Comparison of ENCODE assay signal across 19 cellular contexts in genomic region chr3:13550791-13551360, GRCh38. TPM values are rescaled to one million over a fixed set of nuclear protein-coding genes. Genes with fewer than 3 reads are reported as not detected.
A peak's percentile ranks its signal among the peaks of the same experiment; 100 is the strongest.
DNase-seq lines count a peak whose midpoint lies in the region; ATAC-seq and TF ChIP-seq lines count a peak whose summit lies in the region.
"Had no signal": no experiment of that assay in that cellular context is flagged by ENCODE, and none has a peak within 500 bp of the region (broad histone marks: within the 10 kb centered on the region; RNA-seq: fewer than 3 reads in every experiment).

No MANE protein-coding gene starts in this region.

- H3K36me3 ChIP-seq in BJ (ENCODE audit: control insufficient read depth, insufficient read depth, low read length) (peaks cover 2% of the 10 kb centered on the region), psoas muscle (ENCODE audit: insufficient read depth in 1 of 2, low read depth in 1 of 2) (no peaks in the 10 kb centered on the region)
- H3K36me3 ChIP-seq: right lobe of liver had no signal

- H2AK5ac ChIP-seq in H9 (ENCODE audit: insufficient read length, low read length): no peak overlapping the region

- WGBS in psoas muscle, 3 donors: 72 to 81% (median 78%) methylated on average over 13 of the region's 13 CpGs
- WGBS in H9 (ENCODE audit: extremely low coverage, insufficient read length, low lambda C conversion rate): no CpG with 5 or more reads among the region's 13 CpGs

- ATAC-seq in psoas muscle: no peak
- ATAC-seq: activated T-helper 17 cell treated with anti-CD3 and anti-CD28 coated beads, Interleukin-2, amount 50 U/mL, for 72 hours; right lobe of liver had no signal

- no peak overlapping the region for H3K23ac ChIP-seq in H9 (ENCODE audit: insufficient read length, low read depth, low read length)

- no peaks in the 10 kb centered on the region for H3K79me2 ChIP-seq in H9 (ENCODE audit: insufficient read depth, low read length)

- CTCF ChIA-PET in BJ (lab: Yijun Ruan, JAX) (interaction anchor here (0.8 to 3.0 kb wide), 6 partner anchors 10 to 100 kb away, joined by 3 to 14 read pairs (median 8); no protein-coding TSS in a partner anchor), RWPE1 (lab: Yijun Ruan, JAX) (no interaction called here)

- H3K4me1 Mint-ChIP-seq in H9: peaks cover 23 to 45% of the 10 kb centered on the region in 2 experiments

- no peak for DNase-seq in BJ (ENCODE audit: low read depth)
- DNase-seq in RWPE1 (ENCODE audit: low spot score): no peak
- DNase-seq in foreskin fibroblast: peak in 1 of 2 donors; percentile 47
- DNase-seq in psoas muscle: peak in 1 of 2 donors; percentile 39
- DNase-seq in H9: no peak
- DNase-seq in Ammon's horn (ENCODE audit: low spot score): no peak
- DNase-seq in hippocampal formation (lab: John Stamatoyannopoulos, UW): no peak
- no peak for DNase-seq in activated T-cell treated with anti-CD3 and anti-CD28 coated beads for 4 hours
- DNase-seq: GDM1; immature natural killer cell; midbrain; NCI-H1930; NCI-H446 treated with DMSO at 0.1 percent for 48 hours; occipital lobe; right lobe of liver; SIG-M5; stimulated activated CD4-positive, alpha-beta T cell treated with anti-CD3 and anti-CD28 coated beads, Interleukin-2, amount 100 ng/mL, for 24 hours had no signal

- no peak overlapping the region for H3K4me3 Mint-ChIP-seq in H9

- H3K4me3 ChIP-seq in BJ (ENCODE audit: low read depth, low read length): peak overlapping the region; percentile 61; the same call in 1 of the 2 replicates
- peak overlapping the region; percentile 50 to 66 for H3K4me3 ChIP-seq in foreskin fibroblast (ENCODE audit: low read depth in 1 of 2, low read length in 2 of 2)
- H3K4me3 ChIP-seq in psoas muscle: peak overlapping the region; percentile 55
- H3K4me3 ChIP-seq: right lobe of liver had no signal

- H3K27ac ChIP-seq in RWPE1 (peak overlapping the region; percentile 79), psoas muscle (no peak overlapping the region), H9 (ENCODE audit: insufficient read length, low read depth, low read length) (no peak overlapping the region)
- H3K27ac ChIP-seq: right lobe of liver had no signal

- H3K4me2 ChIP-seq in H9 (ENCODE audit: insufficient read depth, insufficient read length, low read length): no peak overlapping the region

- H3T11ph ChIP-seq in H9 (ENCODE audit: low read length): no peak overlapping the region

- no peak overlapping the region for H4K5ac ChIP-seq in H9 (ENCODE audit: insufficient read length, low read depth, low read length)

- H3K56ac ChIP-seq in H9 (ENCODE audit: insufficient read length, low read depth, low read length): no peak overlapping the region

- H2BK5ac ChIP-seq in H9 (ENCODE audit: insufficient read length, low read length): no peak overlapping the region

- peaks cover 34% of the 10 kb centered on the region for H3K27me3 Mint-ChIP-seq in H9 (ENCODE audit: low read depth)

- intact Hi-C loops in psoas muscle (cut with DNase I): no loop called here

- no peak overlapping the region for H2BK20ac ChIP-seq in H9 (ENCODE audit: low read depth, low read length, poor library complexity, severe bottlenecking)

- H2BK120ac ChIP-seq in H9 (ENCODE audit: low read depth, low read length, poor library complexity, severe bottlenecking): no peak overlapping the region

- no peak overlapping the region for H2BK12ac ChIP-seq in H9 (ENCODE audit: insufficient read length, low read depth, low read length)

- no peak overlapping the region for H3K27ac Mint-ChIP-seq in H9
- H3K27ac Mint-ChIP-seq: activated T-helper 17 cell treated with anti-CD3 and anti-CD28 coated beads, Interleukin-2, amount 50 U/mL, for 72 hours; immature natural killer cell had no signal

- no peak overlapping the region for H4K91ac ChIP-seq in H9 (ENCODE audit: insufficient read length, low read depth, low read length)

- no peak overlapping the region for H4K8ac ChIP-seq in H9 (replicated peaks; ENCODE audit: insufficient read length, low read depth, low read length)

- no peaks in the 10 kb centered on the region for H4K20me1 ChIP-seq in H9 (ENCODE audit: control insufficient read depth, insufficient read depth, insufficient read length)

- H3K79me1 ChIP-seq in H9 (ENCODE audit: insufficient read depth, low read depth, low read length, poor library complexity, severe bottlenecking): no peaks in the 10 kb centered on the region

- TF ChIP-seq CTCF in BJ (IDR thresholded peaks at IDR 0.05; ENCODE audit: insufficient read depth, low read depth, low read length): no peak
- no peak for TF ChIP-seq CTCF in RWPE1 (conservative IDR thresholded peaks at IDR 0.05; ENCODE audit: low read depth)
- TF ChIP-seq CTCF in foreskin fibroblast (IDR thresholded peaks at IDR 0.05; ENCODE audit: low read depth, low read length): no peak
- no peak for TF ChIP-seq CTCF in psoas muscle (IDR thresholded peaks at IDR 0.05)
- no peak for TF ChIP-seq CTCF in H9 (conservative IDR thresholded peaks at IDR 0.05)

- H3K14ac ChIP-seq in H9 (ENCODE audit: insufficient read depth, low read length): no peak overlapping the region

- no peaks in the 10 kb centered on the region for H3K23me2 ChIP-seq in H9 (ENCODE audit: insufficient read length, low read depth, low read length, poor library complexity, severe bottlenecking)

- H3K4me1 ChIP-seq in psoas muscle: no peaks in the 10 kb centered on the region
- no peaks in the 10 kb centered on the region; the same call in 1 of the 2 replicates for H3K4me1 ChIP-seq in H9 (ENCODE audit: insufficient read depth, low read length)
- H3K4me1 ChIP-seq: right lobe of liver had no signal

- H3K36me3 Mint-ChIP-seq in H9 (ENCODE audit: insufficient read depth in 1 of 3, low read depth in 3 of 3): no peaks in the 10 kb centered on the region
- H3K36me3 Mint-ChIP-seq: immature natural killer cell had no signal

- no peak overlapping the region for H3K9ac ChIP-seq in H9 (ENCODE audit: extremely low read depth, insufficient read length, low read length)

- no peak overlapping the region for H2AFZ ChIP-seq in H9 (ENCODE audit: low read length)

- H3K27me3 ChIP-seq in BJ (ENCODE audit: control insufficient read depth, insufficient read depth, low read length): no peaks in the 10 kb centered on the region
- peaks cover 0 to 36% (median 7%) of the 10 kb centered on the region in 3 donors for H3K27me3 ChIP-seq in psoas muscle (ENCODE audit: insufficient read depth in 3 of 3, low read length in 2 of 3)
- no peaks in the 10 kb centered on the region; the same call in 1 of the 2 replicates for H3K27me3 ChIP-seq in H9 (ENCODE audit: insufficient read depth, low read length)

- H3K9me3 Mint-ChIP-seq in H9: no peaks in the 10 kb centered on the region
- H3K9me3 Mint-ChIP-seq: activated T-helper 17 cell treated with anti-CD3 and anti-CD28 coated beads, Interleukin-2, amount 50 U/mL, for 72 hours had no signal

- H2BK15ac ChIP-seq in H9 (ENCODE audit: low read depth, low read length): no peak overlapping the region

- H3K4ac ChIP-seq in H9 (ENCODE audit: low read depth, low read length): no peak overlapping the region

- POLR2A ChIA-PET in BJ (lab: Charles Lee): no interaction called here
- POLR2A ChIA-PET in RWPE1 (lab: Yijun Ruan, JAX; ENCODE audit: low non-redundant PET): no interaction called here

- no peak overlapping the region for H3K18ac ChIP-seq in H9 (ENCODE audit: insufficient read length, low read depth, low read length)

- H3K9me3 ChIP-seq in psoas muscle (no peaks in the 10 kb centered on the region), H9 (ENCODE audit: control insufficient read depth, low read depth, low read length) (no peaks in the 10 kb centered on the region)
- H3K9me3 ChIP-seq: right lobe of liver had no signal

RNA-seq across cellular contexts. Expression of gene FBLN2, which starts 2.0 kb away (rescaled TPM):
- 131 and 248 TPM in 2 replicates for polyA plus RNA-seq in BJ (2011; rRNA removed)
- polyA minus RNA-seq in BJ (2011; rRNA and poly(A)+ RNA removed): 52.2 and 74.2 TPM in 2 replicates
- total RNA-seq in psoas muscle: 10 to 100 TPM; 24.9 to 59.4 (median 29.7) TPM
- polyA plus RNA-seq in psoas muscle: 10 to 100 TPM; 12.8 to 16.1 (median 14.7) TPM
- total RNA-seq in H9 (2021): 9.8 and 11.8 TPM in 2 replicates
- total RNA-seq: T-helper 2 cell treated with Interferon-gamma antibody and Interleukin-4, amounts not matched to agents 100 ng/mL and 5 ng/mL, for 36 hours had no signal
